In the genomic region with DNA sequence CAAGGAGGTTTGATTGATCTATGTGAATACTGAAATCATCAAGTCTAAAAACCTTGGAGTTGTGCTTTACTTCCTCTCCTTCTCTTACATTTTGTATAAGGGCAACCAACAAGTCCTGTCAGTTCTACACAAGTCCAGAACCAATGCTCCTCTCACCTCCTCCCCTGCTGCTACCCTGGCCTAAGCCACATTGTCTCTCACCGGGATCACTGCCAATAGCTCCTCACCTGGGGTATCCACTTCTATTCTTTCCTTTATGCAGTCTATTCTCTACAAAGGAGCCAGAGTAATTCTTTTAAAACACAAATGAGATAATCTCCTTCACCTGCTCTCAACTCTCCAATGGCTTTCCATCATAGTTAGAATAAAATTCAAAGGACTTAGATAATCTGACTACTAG, we compare ENCODE assay signal across 20 cellular contexts.
"Had no signal": no experiment of that assay in that cellular context is flagged by ENCODE, and none has a peak within 500 bp of the region (broad histone marks: within the 10 kb centered on the region; RNA-seq: fewer than 3 reads in every experiment).

No MANE protein-coding gene starts in this region.

- H3K4me3 Mint-ChIP-seq: activated CD4-positive, alpha-beta T cell treated with anti-CD3 and anti-CD28 coated beads for 36 hours; activated naive CD8-positive, alpha-beta T cell treated with anti-CD3 and anti-CD28 coated beads for 36 hours; activated T-helper 1 cell treated with anti-CD3 and anti-CD28 coated beads, Interleukin-12 subunit alpha, Interleukin-12 subunit beta, Interleukin-2, Interleukin-4 antibody, amounts not matched to agents 30 ng/mL and 10 ng/mL and 1 ng/mL, durations not matched to agents 14 hours and 24 hours and 36 hours; dendritic cell treated with granulocyte-macrophage colony-stimulating factor and Interleukin-4, amounts not matched to agents 40 ng/mL and 50 ng/mL, for 4 days; naive thymus-derived CD4-positive, alpha-beta T cell; neural progenitor cell had no signal

- H2AFZ ChIP-seq: neural progenitor cell had no signal

- H3K27ac ChIP-seq: cardiac muscle cell, esophagus muscularis mucosa, neural progenitor cell, prostate gland, right atrium auricular region, tibial artery had no signal

- H3K36me3 Mint-ChIP-seq: activated naive CD8-positive, alpha-beta T cell treated with anti-CD3 and anti-CD28 coated beads for 36 hours; neural progenitor cell had no signal

- H3K4me1 Mint-ChIP-seq: neural progenitor cell had no signal

- H3K4me3 ChIP-seq: cardiac muscle cell, esophagus muscularis mucosa, neural progenitor cell, prostate gland, right atrium auricular region, tibial artery had no signal

- H3K4me2 ChIP-seq: neural progenitor cell had no signal

- H3K27ac Mint-ChIP-seq: activated CD4-positive, alpha-beta T cell treated with anti-CD3 and anti-CD28 coated beads for 36 hours; activated naive CD8-positive, alpha-beta T cell treated with anti-CD3 and anti-CD28 coated beads for 36 hours; activated T-helper 1 cell treated with anti-CD3 and anti-CD28 coated beads, Interleukin-12 subunit alpha, Interleukin-12 subunit beta, Interleukin-2, Interleukin-4 antibody, amounts not matched to agents 30 ng/mL and 10 ng/mL and 1 ng/mL, durations not matched to agents 14 hours and 24 hours and 36 hours; dendritic cell treated with granulocyte-macrophage colony-stimulating factor and Interleukin-4, amounts not matched to agents 40 ng/mL and 50 ng/mL, for 4 days; neural progenitor cell had no signal

- H3K27me3 Mint-ChIP-seq: activated CD4-positive, alpha-beta T cell treated with anti-CD3 and anti-CD28 coated beads for 36 hours; activated naive CD8-positive, alpha-beta T cell treated with anti-CD3 and anti-CD28 coated beads for 36 hours; dendritic cell treated with granulocyte-macrophage colony-stimulating factor and Interleukin-4, amounts not matched to agents 40 ng/mL and 50 ng/mL, for 4 days; naive thymus-derived CD4-positive, alpha-beta T cell had no signal

- H3K9me3 ChIP-seq: esophagus muscularis mucosa, prostate gland, right atrium auricular region, tibial artery had no signal

- ATAC-seq: activated CD4-positive, alpha-beta T cell treated with anti-CD3 and anti-CD28 coated beads for 36 hours; left ventricle myocardium superior; naive thymus-derived CD4-positive, alpha-beta T cell; stimulated activated naive CD8-positive, alpha-beta T cell treated with anti-CD3 and anti-CD28 coated beads, Interleukin-15, Interleukin-2, amounts not matched to agents 100 U/mL and 50 U/mL, for 24 hours had no signal

- H3K27me3 ChIP-seq: cardiac muscle cell, esophagus muscularis mucosa, neural progenitor cell, right atrium auricular region, tibial artery had no signal

- H3K4me1 ChIP-seq: esophagus muscularis mucosa, neural progenitor cell, prostate gland, right atrium auricular region, tibial artery had no signal

- H3K36me3 ChIP-seq: cardiac muscle cell, esophagus muscularis mucosa, neural progenitor cell, prostate gland, right atrium auricular region, tibial artery had no signal

- DNase-seq: activated CD4-positive, alpha-beta T cell treated with anti-CD3 and anti-CD28 coated beads for 36 hours; activated CD4-positive, alpha-beta T cell treated with anti-CD3 and anti-CD28 coated beads, Interleukin-2, amount 50 U/mL, for 48 hours; activated gamma-delta T cell treated with Interleukin-2 at 50 U/mL for 16 hours; activated naive CD8-positive, alpha-beta T cell treated with anti-CD3 and anti-CD28 coated beads for 36 hours; activated T-cell treated with anti-CD3 and anti-CD28 coated beads for 4 hours; amniotic stem cell; effector CD8-positive, alpha-beta T cell; left ventricle myocardium superior; naive thymus-derived CD4-positive, alpha-beta T cell; stimulated activated CD4-positive, alpha-beta T cell treated with anti-CD3 and anti-CD28 coated beads, Interleukin-2, amount 100 ng/mL, for 24 hours; stimulated activated naive CD8-positive, alpha-beta T cell treated with anti-CD3 and anti-CD28 coated beads, Interleukin-15, Interleukin-2, amounts not matched to agents 100 U/mL and 50 U/mL, for 24 hours; substantia nigra; tibial artery had no signal

- H3K9ac ChIP-seq: neural progenitor cell had no signal
